In the genomic region with DNA sequence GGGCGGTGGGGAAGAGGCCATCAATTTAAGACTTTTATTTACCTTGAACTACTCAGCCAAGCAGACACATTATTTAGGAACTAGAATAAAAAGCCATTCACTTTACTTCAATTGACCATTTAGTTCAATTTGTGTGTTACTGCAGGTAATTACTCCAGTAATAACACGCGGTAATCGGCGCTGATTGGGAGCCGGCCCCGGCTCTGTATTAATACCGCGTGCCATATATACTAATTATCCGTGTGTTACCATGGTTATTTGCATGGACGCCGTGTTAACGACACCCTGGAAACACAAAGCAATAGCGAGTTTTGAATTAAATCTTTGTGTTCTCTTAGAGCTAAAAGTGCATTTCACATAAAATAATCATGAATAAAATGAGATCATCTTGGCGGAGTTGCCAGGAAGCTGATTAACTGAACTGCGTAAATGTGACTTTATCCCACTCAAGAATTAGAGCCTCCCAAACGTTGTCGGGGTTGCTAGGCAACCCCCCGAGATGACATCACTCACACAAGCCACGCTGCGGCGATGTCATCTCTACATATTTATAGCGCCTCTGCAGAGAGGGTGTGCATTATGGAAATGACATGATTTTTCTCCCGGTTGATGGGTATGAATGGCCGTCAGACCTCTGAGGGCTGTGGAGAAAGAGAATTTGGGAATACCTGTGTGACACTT, we compare ENCODE assay signal across 8 cellular contexts. TPM values are rescaled to one million over a fixed set of nuclear protein-coding genes. Genes with fewer than 3 reads are reported as not detected.
DNase-seq lines count a peak whose midpoint lies in the region; ATAC-seq and TF ChIP-seq lines count a peak whose summit lies in the region.

No MANE protein-coding gene starts in this region.

- H3K9me3 ChIP-seq in SJCRH30 (replicated peaks) (peaks cover 3% of the 10 kb centered on the region), heart right ventricle (peaks cover 0 to 31% (median 12%) of the 10 kb centered on the region in 11 donors), gastrocnemius medialis (no peaks in the 10 kb centered on the region), trophoblast cell (ENCODE audit: insufficient read depth, low read depth, low read length) (peaks cover 3% of the 10 kb centered on the region)

- DNase-seq in HFFc6 (peak; percentile 15), SJCRH30 (peak; percentile 53 to 58), heart right ventricle (peak; percentile 56 to 77), gastrocnemius medialis (peak; percentile 15 to 37), trophoblast cell (no peak)
- no peak for DNase-seq in activated CD8-positive, alpha-beta memory T cell treated with anti-CD3 and anti-CD28 coated beads for 24 hours
- DNase-seq in activated CD4-positive, alpha-beta T cell treated with anti-CD3 and anti-CD28 coated beads for 4 hours = no peak

- H4K12ac ChIP-seq in trophoblast cell (ENCODE audit: low read depth, low read length) = no peak overlapping the region

- H2AK5ac ChIP-seq in trophoblast cell (ENCODE audit: low read length) = no peak overlapping the region

- H3K27ac ChIP-seq in SJCRH30 (no peak overlapping the region), heart right ventricle (peak overlapping the region in 8 of 10 donors; percentile 7 to 64 (median 53)), gastrocnemius medialis (peak overlapping the region; percentile 1 to 25 (median 16)), trophoblast cell (ENCODE audit: low read depth, low read length) (no peak overlapping the region)

- no peak overlapping the region for H2AFZ ChIP-seq in trophoblast cell (ENCODE audit: insufficient read depth, low read length, poor library complexity)

- no peak overlapping the region for H3K9ac ChIP-seq in trophoblast cell (ENCODE audit: low read length)

- no peaks in the 10 kb centered on the region; the same call in 1 of the 2 replicates for H3K27me3 ChIP-seq in SJCRH30
- H3K27me3 ChIP-seq in heart right ventricle = no peaks in the 10 kb centered on the region
- no peaks in the 10 kb centered on the region for H3K27me3 ChIP-seq in gastrocnemius medialis
- no peaks in the 10 kb centered on the region for H3K27me3 ChIP-seq in trophoblast cell (ENCODE audit: insufficient read depth, low read length)

- no peaks in the 10 kb centered on the region for H3K79me1 ChIP-seq in trophoblast cell (ENCODE audit: low read length)

- in situ Hi-C loops in gastrocnemius medialis (cut with MboI; ENCODE audit: low sequenced_read_pairs in 4 of 4) = no loop called here

- no peak overlapping the region for H2BK12ac ChIP-seq in trophoblast cell (ENCODE audit: low read length)

- no peaks in the 10 kb centered on the region for H3K79me2 ChIP-seq in trophoblast cell (ENCODE audit: control insufficient read depth, insufficient read depth, low read length, poor library complexity)

- no peak overlapping the region for H3K18ac ChIP-seq in trophoblast cell (ENCODE audit: low read length)

- H3K4me1 Mint-ChIP-seq in HFFc6 (ENCODE audit: low read depth) = peaks cover 14% of the 10 kb centered on the region

- H3K36me3 Mint-ChIP-seq in HFFc6 (ENCODE audit: low read depth) = no peaks in the 10 kb centered on the region; the same call in 1 of the 2 replicates

- H3K36me3 ChIP-seq in SJCRH30 (no peaks in the 10 kb centered on the region), heart right ventricle (no peaks in the 10 kb centered on the region), gastrocnemius medialis (no peaks in the 10 kb centered on the region), trophoblast cell (ENCODE audit: control insufficient read depth in 1 of 2, insufficient read depth in 2 of 2, low read length in 2 of 2) (no peaks in the 10 kb centered on the region)

- no peak overlapping the region for H3K4me2 ChIP-seq in trophoblast cell (ENCODE audit: low read length)

- WGBS in heart right ventricle, 2 donors = 49 to 57% methylated on average over 25 of the region's 25 CpGs
- WGBS in trophoblast cell (ENCODE audit: extremely low coverage, insufficient coverage, insufficient read length) = no CpG with 5 or more reads among the region's 25 CpGs

- no peak for TF ChIP-seq POLR2A in gastrocnemius medialis (IDR thresholded peaks at IDR 0.05)

- no peak overlapping the region for H3K27ac Mint-ChIP-seq in HFFc6

- TF ChIP-seq CTCF in HFFc6 (IDR thresholded peaks at IDR 0.05) = no peak
- no peak for TF ChIP-seq CTCF in heart right ventricle (IDR thresholded peaks at IDR 0.05)
- TF ChIP-seq CTCF in gastrocnemius medialis (IDR thresholded peaks at IDR 0.05 in 4 of 5, conservative IDR thresholded peaks at IDR 0.05 in 1 of 5) = no peak

- H3K4me1 ChIP-seq in SJCRH30 (no peaks in the 10 kb centered on the region; the same call in 1 of the 2 replicates), heart right ventricle (peaks cover 10 to 50% (median 24%) of the 10 kb centered on the region in 9 donors), gastrocnemius medialis (peaks cover 29 to 34% of the 10 kb centered on the region in 2 donors), trophoblast cell (ENCODE audit: control insufficient read depth in 1 of 2, insufficient read depth in 2 of 2, low read length in 2 of 2) (peaks cover 0 to 3% of the 10 kb centered on the region in 2 experiments)

- no peak overlapping the region for H2BK120ac ChIP-seq in trophoblast cell (ENCODE audit: insufficient read depth, low read length, poor library complexity)

- H3K27me3 Mint-ChIP-seq in HFFc6 (ENCODE audit: insufficient read depth) = peaks cover 38% of the 10 kb centered on the region

- H4K8ac ChIP-seq in trophoblast cell (ENCODE audit: low read depth, low read length) = no peak overlapping the region

- no peak overlapping the region for H2BK5ac ChIP-seq in trophoblast cell (ENCODE audit: low read depth, low read length, poor library complexity)

- H3K4me3 ChIP-seq in SJCRH30 = no peak overlapping the region
- no peak overlapping the region for H3K4me3 ChIP-seq in heart right ventricle
- H3K4me3 ChIP-seq in gastrocnemius medialis = no peak overlapping the region
- H3K4me3 ChIP-seq in trophoblast cell (ENCODE audit: low read depth, low read length) = no peak overlapping the region

- H4K91ac ChIP-seq in trophoblast cell (ENCODE audit: low read depth, low read length) = no peak overlapping the region

- no peak overlapping the region for H3K14ac ChIP-seq in trophoblast cell (ENCODE audit: low read length)

- no peak overlapping the region for H3K4ac ChIP-seq in trophoblast cell (ENCODE audit: low read depth, low read length)

- peak in 7 of 8 donors; percentile 56 to 86 (median 71) for ATAC-seq in heart right ventricle
- no peak for ATAC-seq in gastrocnemius medialis
- no peak for ATAC-seq in GM18511 (IDR thresholded peaks at IDR 0.05; ENCODE audit: unreplicated experiment)

- H3K9me3 Mint-ChIP-seq in HFFc6 = no peaks in the 10 kb centered on the region

- H3K23ac ChIP-seq in trophoblast cell (ENCODE audit: low read length) = no peak overlapping the region

- intact Hi-C loops in heart right ventricle (cut with DNase I) (no loop called here), gastrocnemius medialis (cut with DNase I; ENCODE audit: low total_unique reads) (loop anchor here (10.0 kb wide), 1 partner anchor 119 kb away; the partner anchor contains the start of gene RXRA)

- no peak overlapping the region for H3K4me3 Mint-ChIP-seq in HFFc6

RNA-seq across cellular contexts. Expression of gene RNU6ATAC, which starts 41.4 kb away (rescaled TPM):
- 100 to 1,000 TPM in 4 of 6 experiments, 10 to 100 TPM in 2; 23.5 to 228 (median 130) TPM for total RNA-seq in HFFc6 (2021; fragmentation: NEBNext Ultra II Directional; extraction: Animal tissue kit (Norgen Biotek cat#: 25700))
- not detected in 2 replicates for total RNA-seq in SJCRH30 (2014; rRNA removed; shearing (Covaris generic))
- total RNA-seq in heart right ventricle = 100 to 1,000 TPM in 3 of 10 donors, 10 to 100 TPM in 6, not detected in 1; 21.4 to 172 (median 66.8) TPM
- not detected for polyA plus RNA-seq in heart right ventricle
- not detected for total RNA-seq in gastrocnemius medialis
- polyA plus RNA-seq in trophoblast cell (2013) = not detected in 2 replicates

Comparison
In these comparisons a context has a peak if more than half of its experiments do, and no peak if none do; other contexts are left out.
1. DNase-seq: peak in HFFc6 (single experiment), SJCRH30 (2 of 2), heart right ventricle (2 of 2) and gastrocnemius medialis (2 of 2); none in activated CD8-positive, alpha-beta memory T cell treated with anti-CD3 and anti-CD28 coated beads for 24 hours (single experiment), activated CD4-positive, alpha-beta T cell treated with anti-CD3 and anti-CD28 coated beads for 4 hours (0 of 2) and trophoblast cell (0 of 2).
2. H3K27ac ChIP-seq: peak in heart right ventricle (8 of 10) and gastrocnemius medialis (4 of 4); none in SJCRH30 (single experiment) and trophoblast cell (single experiment).
3. ATAC-seq: peak in heart right ventricle (7 of 8); none in gastrocnemius medialis (0 of 2) and GM18511 (single experiment).